In the genomic region with DNA sequence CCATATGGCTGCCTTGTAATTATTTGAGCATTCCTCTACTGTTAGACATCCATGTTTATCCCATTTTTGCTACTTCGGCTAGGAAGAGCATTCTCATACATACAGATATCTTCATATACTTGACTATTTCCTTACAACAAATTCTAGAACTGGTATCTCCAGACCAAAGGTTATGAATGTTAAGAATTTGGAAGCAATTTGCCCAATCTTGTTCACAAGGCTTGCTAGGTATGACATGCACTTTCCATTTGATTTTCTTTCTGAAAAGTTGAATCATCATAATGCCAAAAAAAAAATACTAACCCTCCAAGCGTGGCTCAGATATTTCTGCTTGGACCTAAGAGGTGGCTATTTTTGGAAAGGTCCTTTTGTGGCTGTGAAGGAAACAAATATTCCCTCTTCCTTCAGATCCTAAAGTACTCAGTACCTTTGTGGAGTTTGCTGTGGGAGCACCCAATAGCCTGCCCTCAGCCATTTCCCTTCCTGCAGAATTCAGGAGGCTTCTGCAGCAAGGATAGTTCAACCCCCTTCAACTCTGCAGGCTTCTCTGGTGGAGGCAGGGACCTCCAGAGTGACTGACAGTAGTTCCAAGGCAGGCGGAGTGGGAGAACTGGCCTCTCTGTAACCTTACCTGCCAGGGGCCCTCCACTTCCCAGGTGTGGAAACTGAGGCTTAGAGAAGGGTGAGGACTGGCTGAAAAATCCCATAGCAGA, we compare ENCODE assay signal across 4 cellular contexts.
"Had no signal": no experiment of that assay in that cellular context is flagged by ENCODE, and none has a peak within 500 bp of the region (broad histone marks: within the 10 kb centered on the region; RNA-seq: fewer than 3 reads in every experiment).

No MANE protein-coding gene starts in this region.

- ATAC-seq: GM23338 had no signal

- DNase-seq: H9, HCEC 1CT, KG1 had no signal

- H3K4me3 ChIP-seq: GM23338 had no signal

- H2AFZ ChIP-seq: GM23338 had no signal

- H3K4me2 ChIP-seq: GM23338 had no signal
